ENCODE assay signal across 12 cellular contexts in genomic region chr5:135038829-135039525, GRCh38. TPM values are rescaled to one million over a fixed set of nuclear protein-coding genes. Genes with fewer than 3 reads are reported as not detected.
DNase-seq lines count a peak whose midpoint lies in the region; FAIRE-seq and TF ChIP-seq lines count a peak whose summit lies in the region.
"Had no signal": no experiment of that assay in that cellular context is flagged by ENCODE, and none has a peak within 500 bp of the region (broad histone marks: within the 10 kb centered on the region; RNA-seq: fewer than 3 reads in every experiment).

No MANE protein-coding gene starts in this region.

- H3K4me1 Mint-ChIP-seq in mesothelial cell of epicardium: peaks cover 18% of the 10 kb centered on the region

- H3K9me3 ChIP-seq in left ventricle myocardium inferior (replicated peaks) (no peaks in the 10 kb centered on the region), right atrium auricular region (no peaks in the 10 kb centered on the region), vagina (no peaks in the 10 kb centered on the region)
- H3K9me3 ChIP-seq: heart left ventricle had no signal

- H3K36me3 Mint-ChIP-seq in mesothelial cell of epicardium: no peaks in the 10 kb centered on the region
- H3K36me3 Mint-ChIP-seq: activated naive CD4-positive, alpha-beta T cell treated with anti-CD3 and anti-CD28 coated beads, Interleukin-2, amount 50 U/mL, for 24 hours had no signal

- H3K27me3 Mint-ChIP-seq in mesothelial cell of epicardium (ENCODE audit: low read depth): peaks cover 93% of the 10 kb centered on the region

- no peak for FAIRE-seq in bronchial epithelial cell (lab: Jason Lieb, UNC)

- intact Hi-C loops in left ventricle myocardium inferior (cut with micrococcal nuclease): no loop called here
- intact Hi-C loops in vagina (cut with DNase I): no loop called here

- H3K27ac ChIP-seq in left ventricle myocardium inferior (replicated peaks): no peak overlapping the region
- no peak overlapping the region for H3K27ac ChIP-seq in right atrium auricular region
- H3K27ac ChIP-seq in vagina: peak overlapping the region; percentile 95
- H3K27ac ChIP-seq: heart left ventricle, skin epidermis had no signal

- H3K27ac Mint-ChIP-seq in mesothelial cell of epicardium: peak overlapping the region; percentile 91
- H3K27ac Mint-ChIP-seq: activated naive CD4-positive, alpha-beta T cell treated with anti-CD3 and anti-CD28 coated beads, Interleukin-2, amount 50 U/mL, for 24 hours had no signal

- H3K9me3 Mint-ChIP-seq in mesothelial cell of epicardium: no peaks in the 10 kb centered on the region
- H3K9me3 Mint-ChIP-seq: activated naive CD4-positive, alpha-beta T cell treated with anti-CD3 and anti-CD28 coated beads, Interleukin-2, amount 50 U/mL, for 24 hours had no signal

- H3K4me3 Mint-ChIP-seq in mesothelial cell of epicardium: peak overlapping the region; percentile 67

- TF ChIP-seq POLR2A in vagina (IDR thresholded peaks at IDR 0.05): no peak

- DNase-seq in left ventricle myocardium inferior (no peak), right atrium auricular region (ENCODE audit: low spot score) (no peak), bronchial epithelial cell (ENCODE audit: low read depth) (peak; percentile 23), mesothelial cell of epicardium (ENCODE audit: low spot score in 2 of 2, unreplicated experiment in 2 of 2) (no peak), vagina (ENCODE audit: extremely low spot score in 2 of 2) (no peak), ecto neural progenitor cell (ENCODE audit: low spot score) (no peak), SK-N-DZ (ENCODE audit: low spot score) (no peak), OCI-M1 (lab: John Stamatoyannopoulos, UW) (no peak)
- DNase-seq: NCI-H1694 treated with DMSO at 0.1 percent for 48 hours had no signal

- peak overlapping the region; percentile 38 for H3K4me3 ChIP-seq in left ventricle myocardium inferior
- H3K4me3 ChIP-seq in right atrium auricular region: peak overlapping the region in 1 of 2 donors; percentile 3
- peak overlapping the region; percentile 36 for H3K4me3 ChIP-seq in bronchial epithelial cell (ENCODE audit: low read depth, low read length)
- peak overlapping the region; percentile 39 to 51 for H3K4me3 ChIP-seq in vagina

- peaks cover 29% of the 10 kb centered on the region for H3K4me1 ChIP-seq in left ventricle myocardium inferior
- H3K4me1 ChIP-seq in right atrium auricular region: peaks cover 0 to 31% of the 10 kb centered on the region in 2 donors
- H3K4me1 ChIP-seq in vagina: peaks cover 34% of the 10 kb centered on the region

- H3K27me3 ChIP-seq in left ventricle myocardium inferior (ENCODE audit: low read depth) (peaks cover 100% of the 10 kb centered on the region), right atrium auricular region (peaks cover 47 to 49% of the 10 kb centered on the region in 2 donors), bronchial epithelial cell (ENCODE audit: control insufficient read depth, insufficient read depth, low read length) (peaks cover 17% of the 10 kb centered on the region), vagina (peaks cover 6% of the 10 kb centered on the region)

- no peak for TF ChIP-seq CTCF in left ventricle myocardium inferior (IDR thresholded peaks at IDR 0.05; ENCODE audit: borderline replicate concordance)
- TF ChIP-seq CTCF in right atrium auricular region (IDR thresholded peaks at IDR 0.05): no peak
- no peak for TF ChIP-seq CTCF in bronchial epithelial cell (IDR thresholded peaks at IDR 0.05; ENCODE audit: insufficient read depth, low read length, severe bottlenecking)
- no peak for TF ChIP-seq CTCF in mesothelial cell of epicardium (IDR thresholded peaks at IDR 0.05; ENCODE audit: unreplicated experiment)
- no peak for TF ChIP-seq CTCF in vagina (IDR thresholded peaks at IDR 0.05)

- no peaks in the 10 kb centered on the region for H3K36me3 ChIP-seq in left ventricle myocardium inferior
- no peaks in the 10 kb centered on the region for H3K36me3 ChIP-seq in right atrium auricular region
- no peaks in the 10 kb centered on the region for H3K36me3 ChIP-seq in bronchial epithelial cell (ENCODE audit: control insufficient read depth, insufficient read depth, low read length)
- no peaks in the 10 kb centered on the region for H3K36me3 ChIP-seq in vagina
- H3K36me3 ChIP-seq: heart left ventricle had no signal

RNA-seq across cellular contexts. Expression of gene PITX1, which starts 4.9 kb away (rescaled TPM):
- total RNA-seq in left ventricle myocardium inferior (not detected), right atrium auricular region (not detected), bronchial epithelial cell (87.7 and 145 TPM in 2 replicates), mesothelial cell of epicardium (80.2 to 89.6 TPM (median 88.0 TPM) in 3 replicates), vagina (141 TPM)
- polyA plus RNA-seq in SK-N-DZ (2014; cell fraction: cytosol; rRNA removed): 0.50 and 0.53 TPM in 2 replicates
- polyA plus RNA-seq in SK-N-DZ (2014; cell fraction: nucleus; rRNA removed): 0.32 and 1.2 TPM in 2 replicates

Comparison
In these comparisons a context has a peak if more than half of its experiments do, and no peak if none do; other contexts are left out.
1. RNA of gene PITX1, which starts 4.9 kb away (total RNA-seq): 141 TPM in vagina (single experiment), 80.2 to 89.6 TPM in mesothelial cell of epicardium and 87.7 to 145 TPM in bronchial epithelial cell; not detected in left ventricle myocardium inferior (single experiment) and not detected in right atrium auricular region; every median in the first group is over 10 times any median in the second.